ENCODE assay signal across 1 cellular context in the genomic region with DNA sequence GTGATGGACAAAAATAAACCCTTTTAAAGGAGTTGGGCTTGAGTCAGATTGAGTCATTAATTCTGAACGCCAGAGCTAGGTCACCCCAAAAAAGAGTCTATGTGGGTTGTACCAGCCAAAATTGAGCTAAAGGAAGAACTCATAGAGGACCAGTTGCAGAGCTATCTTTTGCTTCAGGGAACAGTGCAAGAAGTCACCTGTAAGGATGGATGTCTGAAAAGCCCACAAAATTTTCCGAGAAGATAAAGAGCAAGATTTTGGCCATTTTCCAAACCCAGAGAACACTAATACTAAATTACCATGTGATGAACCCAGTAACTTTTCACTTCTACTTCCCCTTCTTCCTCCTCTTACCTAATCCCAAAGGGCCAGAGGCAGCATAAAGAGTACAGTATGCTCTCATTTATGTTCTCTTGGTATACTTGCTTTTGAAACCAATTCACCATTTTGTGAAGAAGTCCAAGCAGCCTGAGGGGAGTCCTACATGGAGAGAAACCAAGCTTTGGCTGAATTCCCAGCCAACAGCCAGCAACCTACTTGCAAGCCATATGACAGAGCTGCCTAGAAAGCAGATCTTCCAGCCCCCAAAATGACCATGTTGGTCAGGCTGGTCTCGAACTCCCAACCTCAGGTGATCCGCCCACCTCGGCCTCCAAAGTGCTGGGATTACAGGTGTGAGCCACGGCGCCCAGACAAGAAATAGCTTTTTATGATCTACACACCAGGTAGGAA.
TF ChIP-seq lines count a peak whose summit lies in the region.

No MANE protein-coding gene starts in this region.

TF ChIP-seq in GM12878, 131 proteins besides CTCF, POLR2A, EP300 and RAD21 (continued from another document and continues in another):
- TF ChIP-seq NR2C2 (IDR thresholded peaks at IDR 0.05; ENCODE audit: borderline replicate concordance, control insufficient read depth, insufficient read length, low read depth) (no peak), ZNF384 (IDR thresholded peaks at IDR 0.05; ENCODE audit: borderline replicate concordance, low read depth, low read length) (no peak), RBBP5 (conservative IDR thresholded peaks at IDR 0.05) (no peak), BMI1 (IDR thresholded peaks at IDR 0.05; ENCODE audit: borderline replicate concordance) (peak; percentile 33; the same call in 1 of the 2 replicates), CHD4 (IDR thresholded peaks at IDR 0.05) (no peak), TAF1 (IDR thresholded peaks at IDR 0.05; ENCODE audit: borderline replicate concordance, low read depth, low read length) (no peak), HDAC2 (IDR thresholded peaks at IDR 0.05) (no peak), STAT1 (conservative IDR thresholded peaks at IDR 0.05) (no peak), ZNF622 (IDR thresholded peaks at IDR 0.05) (no peak), CREB1 (IDR thresholded peaks at IDR 0.05; ENCODE audit: low read depth) (no peak), ZNF24 (IDR thresholded peaks at IDR 0.05) (0 out of 2 replicates have a peak, but pooled peaks have one; percentile 13), SIN3A (IDR thresholded peaks at IDR 0.05; ENCODE audit: low read depth, low read length) (no peak), YY1 (IDR thresholded peaks at IDR 0.05; ENCODE audit: low read depth, low read length) (0 out of 2 replicates have a peak, but pooled peaks have one; percentile 31), RCOR1 (conservative IDR thresholded peaks at IDR 0.05; ENCODE audit: low read depth, low read length) (no peak; the same call in 1 of the 2 replicates), IKZF1 (conservative IDR thresholded peaks at IDR 0.05) (peak; percentile 74), BRCA1 (IDR thresholded peaks at IDR 0.05; ENCODE audit: low read depth, low read length) (no peak), MTA2 (IDR thresholded peaks at IDR 0.05; ENCODE audit: low read depth) (peak; percentile 78), JUNB (IDR thresholded peaks at IDR 0.05) (no peak), ASH2L (IDR thresholded peaks at IDR 0.05; ENCODE audit: borderline replicate concordance, low read depth) (no peak), NFYA (IDR thresholded peaks at IDR 0.05; ENCODE audit: borderline replicate concordance, low read depth, low read length) (no peak), HCFC1 (IDR thresholded peaks at IDR 0.05; ENCODE audit: low read length) (no peak), SMAD5 (IDR thresholded peaks at IDR 0.05; ENCODE audit: low read depth) (no peak), CHD1 (IDR thresholded peaks at IDR 0.05; ENCODE audit: low read depth, low read length) (no peak), IKZF2 (IDR thresholded peaks at IDR 0.05) (peak; percentile 86), SP1 (IDR thresholded peaks at IDR 0.05; ENCODE audit: low read depth, low read length) (no peak), TBL1XR1 (IDR thresholded peaks at IDR 0.05; ENCODE audit: low read depth, low read length) (no peak), TCF3 (IDR thresholded peaks at IDR 0.05; ENCODE audit: borderline replicate concordance, insufficient read depth, low read depth, low read length) (no peak), ESRRA (IDR thresholded peaks at IDR 0.05; ENCODE audit: low read length) (no peak; the same call in 1 of the 2 replicates), BCL11A (IDR thresholded peaks at IDR 0.05; ENCODE audit: low read depth, low read length) (no peak), CBFB (IDR thresholded peaks at IDR 0.05; ENCODE audit: low read depth) (no peak), EED (IDR thresholded peaks at IDR 0.05; ENCODE audit: low read depth) (no peak), RAD51 (IDR thresholded peaks at IDR 0.05) (peak; percentile 79), MYC (IDR thresholded peaks at IDR 0.05; ENCODE audit: insufficient read depth, insufficient read length, insufficient replicate concordance, low read length, severe bottlenecking) (no peak), JUND (IDR thresholded peaks at IDR 0.05; ENCODE audit: low read depth, low read length) (no peak), SREBF1 (IDR thresholded peaks at IDR 0.05; ENCODE audit: low read length) (no peak), CREM (IDR thresholded peaks at IDR 0.05; ENCODE audit: low read depth) (no peak), RFX5 (IDR thresholded peaks at IDR 0.05; ENCODE audit: low read depth, low read length) (no peak)
- TF ChIP-seq, protein P1, sequence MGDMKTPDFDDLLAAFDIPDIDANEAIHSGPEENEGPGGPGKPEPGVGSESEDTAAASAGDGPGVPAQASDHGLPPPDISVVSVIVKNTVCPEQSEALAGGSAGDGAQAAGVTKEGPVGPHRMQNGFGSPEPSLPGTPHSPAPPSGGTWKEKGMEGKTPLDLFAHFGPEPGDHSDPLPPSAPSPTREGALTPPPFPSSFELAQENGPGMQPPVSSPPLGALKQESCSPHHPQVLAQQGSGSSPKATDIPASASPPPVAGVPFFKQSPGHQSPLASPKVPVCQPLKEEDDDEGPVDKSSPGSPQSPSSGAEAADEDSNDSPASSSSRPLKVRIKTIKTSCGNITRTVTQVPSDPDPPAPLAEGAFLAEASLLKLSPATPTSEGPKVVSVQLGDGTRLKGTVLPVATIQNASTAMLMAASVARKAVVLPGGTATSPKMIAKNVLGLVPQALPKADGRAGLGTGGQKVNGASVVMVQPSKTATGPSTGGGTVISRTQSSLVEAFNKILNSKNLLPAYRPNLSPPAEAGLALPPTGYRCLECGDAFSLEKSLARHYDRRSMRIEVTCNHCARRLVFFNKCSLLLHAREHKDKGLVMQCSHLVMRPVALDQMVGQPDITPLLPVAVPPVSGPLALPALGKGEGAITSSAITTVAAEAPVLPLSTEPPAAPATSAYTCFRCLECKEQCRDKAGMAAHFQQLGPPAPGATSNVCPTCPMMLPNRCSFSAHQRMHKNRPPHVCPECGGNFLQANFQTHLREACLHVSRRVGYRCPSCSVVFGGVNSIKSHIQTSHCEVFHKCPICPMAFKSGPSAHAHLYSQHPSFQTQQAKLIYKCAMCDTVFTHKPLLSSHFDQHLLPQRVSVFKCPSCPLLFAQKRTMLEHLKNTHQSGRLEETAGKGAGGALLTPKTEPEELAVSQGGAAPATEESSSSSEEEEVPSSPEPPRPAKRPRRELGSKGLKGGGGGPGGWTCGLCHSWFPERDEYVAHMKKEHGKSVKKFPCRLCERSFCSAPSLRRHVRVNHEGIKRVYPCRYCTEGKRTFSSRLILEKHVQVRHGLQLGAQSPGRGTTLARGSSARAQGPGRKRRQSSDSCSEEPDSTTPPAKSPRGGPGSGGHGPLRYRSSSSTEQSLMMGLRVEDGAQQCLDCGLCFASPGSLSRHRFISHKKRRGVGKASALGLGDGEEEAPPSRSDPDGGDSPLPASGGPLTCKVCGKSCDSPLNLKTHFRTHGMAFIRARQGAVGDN (IDR thresholded peaks at IDR 0.05) = 0 out of 2 replicates have a peak, but pooled peaks have one; percentile 45
- TF ChIP-seq, protein P2, sequence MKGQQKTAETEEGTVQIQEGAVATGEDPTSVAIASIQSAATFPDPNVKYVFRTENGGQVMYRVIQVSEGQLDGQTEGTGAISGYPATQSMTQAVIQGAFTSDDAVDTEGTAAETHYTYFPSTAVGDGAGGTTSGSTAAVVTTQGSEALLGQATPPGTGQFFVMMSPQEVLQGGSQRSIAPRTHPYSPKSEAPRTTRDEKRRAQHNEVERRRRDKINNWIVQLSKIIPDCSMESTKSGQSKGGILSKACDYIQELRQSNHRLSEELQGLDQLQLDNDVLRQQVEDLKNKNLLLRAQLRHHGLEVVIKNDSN (IDR thresholded peaks at IDR 0.05; ENCODE audit: borderline replicate concordance, extremely low read length, insufficient read depth, low read depth, low read length) = no peak
- TF ChIP-seq, protein P3, sequence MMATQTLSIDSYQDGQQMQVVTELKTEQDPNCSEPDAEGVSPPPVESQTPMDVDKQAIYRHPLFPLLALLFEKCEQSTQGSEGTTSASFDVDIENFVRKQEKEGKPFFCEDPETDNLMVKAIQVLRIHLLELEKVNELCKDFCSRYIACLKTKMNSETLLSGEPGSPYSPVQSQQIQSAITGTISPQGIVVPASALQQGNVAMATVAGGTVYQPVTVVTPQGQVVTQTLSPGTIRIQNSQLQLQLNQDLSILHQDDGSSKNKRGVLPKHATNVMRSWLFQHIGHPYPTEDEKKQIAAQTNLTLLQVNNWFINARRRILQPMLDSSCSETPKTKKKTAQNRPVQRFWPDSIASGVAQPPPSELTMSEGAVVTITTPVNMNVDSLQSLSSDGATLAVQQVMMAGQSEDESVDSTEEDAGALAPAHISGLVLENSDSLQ (IDR thresholded peaks at IDR 0.05) = no peak
- TF ChIP-seq, protein P4, sequence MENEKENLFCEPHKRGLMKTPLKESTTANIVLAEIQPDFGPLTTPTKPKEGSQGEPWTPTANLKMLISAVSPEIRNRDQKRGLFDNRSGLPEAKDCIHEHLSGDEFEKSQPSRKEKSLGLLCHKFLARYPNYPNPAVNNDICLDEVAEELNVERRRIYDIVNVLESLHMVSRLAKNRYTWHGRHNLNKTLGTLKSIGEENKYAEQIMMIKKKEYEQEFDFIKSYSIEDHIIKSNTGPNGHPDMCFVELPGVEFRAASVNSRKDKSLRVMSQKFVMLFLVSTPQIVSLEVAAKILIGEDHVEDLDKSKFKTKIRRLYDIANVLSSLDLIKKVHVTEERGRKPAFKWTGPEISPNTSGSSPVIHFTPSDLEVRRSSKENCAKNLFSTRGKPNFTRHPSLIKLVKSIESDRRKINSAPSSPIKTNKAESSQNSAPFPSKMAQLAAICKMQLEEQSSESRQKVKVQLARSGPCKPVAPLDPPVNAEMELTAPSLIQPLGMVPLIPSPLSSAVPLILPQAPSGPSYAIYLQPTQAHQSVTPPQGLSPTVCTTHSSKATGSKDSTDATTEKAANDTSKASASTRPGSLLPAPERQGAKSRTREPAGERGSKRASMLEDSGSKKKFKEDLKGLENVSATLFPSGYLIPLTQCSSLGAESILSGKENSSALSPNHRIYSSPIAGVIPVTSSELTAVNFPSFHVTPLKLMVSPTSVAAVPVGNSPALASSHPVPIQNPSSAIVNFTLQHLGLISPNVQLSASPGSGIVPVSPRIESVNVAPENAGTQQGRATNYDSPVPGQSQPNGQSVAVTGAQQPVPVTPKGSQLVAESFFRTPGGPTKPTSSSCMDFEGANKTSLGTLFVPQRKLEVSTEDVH (IDR thresholded peaks at IDR 0.05; ENCODE audit: low read depth, partially characterized antibody) = no peak
- TF ChIP-seq, protein P5, sequence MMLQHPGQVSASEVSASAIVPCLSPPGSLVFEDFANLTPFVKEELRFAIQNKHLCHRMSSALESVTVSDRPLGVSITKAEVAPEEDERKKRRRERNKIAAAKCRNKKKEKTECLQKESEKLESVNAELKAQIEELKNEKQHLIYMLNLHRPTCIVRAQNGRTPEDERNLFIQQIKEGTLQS (IDR thresholded peaks at IDR 0.05; ENCODE audit: borderline replicate concordance, extremely low read depth, low read depth, low read length) = no peak
- TF ChIP-seq, protein P6, sequence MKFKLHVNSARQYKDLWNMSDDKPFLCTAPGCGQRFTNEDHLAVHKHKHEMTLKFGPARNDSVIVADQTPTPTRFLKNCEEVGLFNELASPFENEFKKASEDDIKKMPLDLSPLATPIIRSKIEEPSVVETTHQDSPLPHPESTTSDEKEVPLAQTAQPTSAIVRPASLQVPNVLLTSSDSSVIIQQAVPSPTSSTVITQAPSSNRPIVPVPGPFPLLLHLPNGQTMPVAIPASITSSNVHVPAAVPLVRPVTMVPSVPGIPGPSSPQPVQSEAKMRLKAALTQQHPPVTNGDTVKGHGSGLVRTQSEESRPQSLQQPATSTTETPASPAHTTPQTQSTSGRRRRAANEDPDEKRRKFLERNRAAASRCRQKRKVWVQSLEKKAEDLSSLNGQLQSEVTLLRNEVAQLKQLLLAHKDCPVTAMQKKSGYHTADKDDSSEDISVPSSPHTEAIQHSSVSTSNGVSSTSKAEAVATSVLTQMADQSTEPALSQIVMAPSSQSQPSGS (IDR thresholded peaks at IDR 0.05; ENCODE audit: low read length) = no peak; the same call in 1 of the 2 replicates
- TF ChIP-seq, protein P7, sequence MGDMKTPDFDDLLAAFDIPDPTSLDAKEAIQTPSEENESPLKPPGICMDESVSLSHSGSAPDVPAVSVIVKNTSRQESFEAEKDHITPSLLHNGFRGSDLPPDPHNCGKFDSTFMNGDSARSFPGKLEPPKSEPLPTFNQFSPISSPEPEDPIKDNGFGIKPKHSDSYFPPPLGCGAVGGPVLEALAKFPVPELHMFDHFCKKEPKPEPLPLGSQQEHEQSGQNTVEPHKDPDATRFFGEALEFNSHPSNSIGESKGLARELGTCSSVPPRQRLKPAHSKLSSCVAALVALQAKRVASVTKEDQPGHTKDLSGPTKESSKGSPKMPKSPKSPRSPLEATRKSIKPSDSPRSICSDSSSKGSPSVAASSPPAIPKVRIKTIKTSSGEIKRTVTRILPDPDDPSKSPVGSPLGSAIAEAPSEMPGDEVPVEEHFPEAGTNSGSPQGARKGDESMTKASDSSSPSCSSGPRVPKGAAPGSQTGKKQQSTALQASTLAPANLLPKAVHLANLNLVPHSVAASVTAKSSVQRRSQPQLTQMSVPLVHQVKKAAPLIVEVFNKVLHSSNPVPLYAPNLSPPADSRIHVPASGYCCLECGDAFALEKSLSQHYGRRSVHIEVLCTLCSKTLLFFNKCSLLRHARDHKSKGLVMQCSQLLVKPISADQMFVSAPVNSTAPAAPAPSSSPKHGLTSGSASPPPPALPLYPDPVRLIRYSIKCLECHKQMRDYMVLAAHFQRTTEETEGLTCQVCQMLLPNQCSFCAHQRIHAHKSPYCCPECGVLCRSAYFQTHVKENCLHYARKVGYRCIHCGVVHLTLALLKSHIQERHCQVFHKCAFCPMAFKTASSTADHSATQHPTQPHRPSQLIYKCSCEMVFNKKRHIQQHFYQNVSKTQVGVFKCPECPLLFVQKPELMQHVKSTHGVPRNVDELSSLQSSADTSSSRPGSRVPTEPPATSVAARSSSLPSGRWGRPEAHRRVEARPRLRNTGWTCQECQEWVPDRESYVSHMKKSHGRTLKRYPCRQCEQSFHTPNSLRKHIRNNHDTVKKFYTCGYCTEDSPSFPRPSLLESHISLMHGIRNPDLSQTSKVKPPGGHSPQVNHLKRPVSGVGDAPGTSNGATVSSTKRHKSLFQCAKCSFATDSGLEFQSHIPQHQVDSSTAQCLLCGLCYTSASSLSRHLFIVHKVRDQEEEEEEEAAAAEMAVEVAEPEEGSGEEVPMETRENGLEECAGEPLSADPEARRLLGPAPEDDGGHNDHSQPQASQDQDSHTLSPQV (IDR thresholded peaks at IDR 0.05) = 0 out of 2 replicates have a peak, but pooled peaks have one; percentile 26
- TF ChIP-seq, protein P8, sequence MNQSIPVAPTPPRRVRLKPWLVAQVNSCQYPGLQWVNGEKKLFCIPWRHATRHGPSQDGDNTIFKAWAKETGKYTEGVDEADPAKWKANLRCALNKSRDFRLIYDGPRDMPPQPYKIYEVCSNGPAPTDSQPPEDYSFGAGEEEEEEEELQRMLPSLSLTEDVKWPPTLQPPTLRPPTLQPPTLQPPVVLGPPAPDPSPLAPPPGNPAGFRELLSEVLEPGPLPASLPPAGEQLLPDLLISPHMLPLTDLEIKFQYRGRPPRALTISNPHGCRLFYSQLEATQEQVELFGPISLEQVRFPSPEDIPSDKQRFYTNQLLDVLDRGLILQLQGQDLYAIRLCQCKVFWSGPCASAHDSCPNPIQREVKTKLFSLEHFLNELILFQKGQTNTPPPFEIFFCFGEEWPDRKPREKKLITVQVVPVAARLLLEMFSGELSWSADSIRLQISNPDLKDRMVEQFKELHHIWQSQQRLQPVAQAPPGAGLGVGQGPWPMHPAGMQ (IDR thresholded peaks at IDR 0.05; ENCODE audit: borderline replicate concordance) = no peak
- TF ChIP-seq, protein P9, sequence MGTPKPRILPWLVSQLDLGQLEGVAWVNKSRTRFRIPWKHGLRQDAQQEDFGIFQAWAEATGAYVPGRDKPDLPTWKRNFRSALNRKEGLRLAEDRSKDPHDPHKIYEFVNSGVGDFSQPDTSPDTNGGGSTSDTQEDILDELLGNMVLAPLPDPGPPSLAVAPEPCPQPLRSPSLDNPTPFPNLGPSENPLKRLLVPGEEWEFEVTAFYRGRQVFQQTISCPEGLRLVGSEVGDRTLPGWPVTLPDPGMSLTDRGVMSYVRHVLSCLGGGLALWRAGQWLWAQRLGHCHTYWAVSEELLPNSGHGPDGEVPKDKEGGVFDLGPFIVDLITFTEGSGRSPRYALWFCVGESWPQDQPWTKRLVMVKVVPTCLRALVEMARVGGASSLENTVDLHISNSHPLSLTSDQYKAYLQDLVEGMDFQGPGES (IDR thresholded peaks at IDR 0.05) = no peak
